ENCODE assay signal across 18 cellular contexts in the genomic region with DNA sequence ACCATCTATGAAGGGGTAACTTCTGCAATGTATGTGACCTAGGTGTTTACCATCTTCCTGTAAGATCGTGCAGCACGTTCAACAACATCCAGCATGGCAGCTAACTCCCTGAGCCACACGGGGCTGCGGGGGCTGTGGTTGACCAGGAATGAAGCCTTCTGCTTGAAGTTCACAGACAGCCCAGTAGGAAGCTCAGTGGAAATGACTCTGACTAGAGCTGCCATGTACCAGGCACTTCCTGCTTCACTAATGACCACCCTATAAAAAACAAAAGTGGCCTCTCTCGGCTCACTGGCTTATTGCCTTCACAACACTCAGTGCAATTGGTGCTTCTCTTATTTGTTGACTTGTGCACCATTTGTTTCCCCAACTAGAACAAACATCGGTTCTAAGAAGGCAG.
"Had no signal": no experiment of that assay in that cellular context is flagged by ENCODE, and none has a peak within 500 bp of the region (broad histone marks: within the 10 kb centered on the region; RNA-seq: fewer than 3 reads in every experiment).

No MANE protein-coding gene starts in this region.

- H3K36me3 ChIP-seq: lower lobe of right lung, prostate gland, tibial artery had no signal

- DNase-seq: activated CD4-positive, alpha-beta T cell treated with anti-CD3 and anti-CD28 coated beads, Interleukin-2, amount 10 ng/mL, durations not matched to agents 24 days and 14 days; activated CD4-positive, CD25-positive, alpha-beta regulatory T cell; activated CD8-positive, alpha-beta memory T cell treated with anti-CD3 and anti-CD28 coated beads, Interleukin-2, amount 50 U/mL, for 4 hours; activated CD8-positive, alpha-beta T cell treated with anti-CD3 and anti-CD28 coated beads, Interleukin-2, amount 10 ng/mL, durations not matched to agents 7 days and 5 days; activated naive CD8-positive, alpha-beta T cell treated with anti-CD3 and anti-CD28 coated beads for 36 hours; amygdala; effector CD4-positive, alpha-beta T cell; foreskin keratinocyte; head of caudate nucleus; left cardiac atrium; lower lobe of right lung; right cardiac atrium; stimulated activated CD4-positive, alpha-beta T cell treated with anti-CD3 and anti-CD28 coated beads, Interleukin-4, amount 100 ng/mL, for 24 hours; stimulated activated naive CD4-positive, alpha-beta T cell; tibial artery had no signal

- H3K27me3 ChIP-seq: foreskin keratinocyte, tibial artery had no signal

- ATAC-seq: activated CD8-positive, alpha-beta T cell treated with anti-CD3 and anti-CD28 coated beads, Interleukin-2, amount 10 ng/mL, durations not matched to agents 7 days and 5 days; foreskin keratinocyte; left cardiac atrium; lower lobe of right lung; right cardiac atrium had no signal

- H3K4me1 ChIP-seq: prostate gland had no signal

- H3K4me3 ChIP-seq: coronary artery, lower lobe of right lung, prostate gland, skin epidermis, tibial artery had no signal

- H3K9me3 ChIP-seq: lower lobe of right lung, prostate gland, tibial artery had no signal

- H3K27ac ChIP-seq: coronary artery, foreskin keratinocyte, lower lobe of right lung, prostate gland, skin epidermis, tibial artery had no signal
